ENCODE assay signal across 1 cellular context in genomic region chr7:95753440-95753839, GRCh38.
TF ChIP-seq lines count a peak whose summit lies in the region.

No MANE protein-coding gene starts in this region.

TF ChIP-seq in HepG2, 621 proteins besides CTCF, POLR2A, EP300 and RAD21 (continued from another document):
- TF ChIP-seq TFE3 (CRISPR knock-in tag; IDR thresholded peaks at IDR 0.05) (no peak), SMARCC2 (IDR thresholded peaks at IDR 0.05) (no peak), HNF4A (CRISPR knock-in tag; IDR thresholded peaks at IDR 0.05) (peak; percentile 64), NCOR1 (IDR thresholded peaks at IDR 0.05; ENCODE audit: borderline replicate concordance, low read length) (peak; percentile 56; the same call in 1 of the 2 replicates)
